Comparison of ENCODE assay signal across 9 cellular contexts in the genomic region with DNA sequence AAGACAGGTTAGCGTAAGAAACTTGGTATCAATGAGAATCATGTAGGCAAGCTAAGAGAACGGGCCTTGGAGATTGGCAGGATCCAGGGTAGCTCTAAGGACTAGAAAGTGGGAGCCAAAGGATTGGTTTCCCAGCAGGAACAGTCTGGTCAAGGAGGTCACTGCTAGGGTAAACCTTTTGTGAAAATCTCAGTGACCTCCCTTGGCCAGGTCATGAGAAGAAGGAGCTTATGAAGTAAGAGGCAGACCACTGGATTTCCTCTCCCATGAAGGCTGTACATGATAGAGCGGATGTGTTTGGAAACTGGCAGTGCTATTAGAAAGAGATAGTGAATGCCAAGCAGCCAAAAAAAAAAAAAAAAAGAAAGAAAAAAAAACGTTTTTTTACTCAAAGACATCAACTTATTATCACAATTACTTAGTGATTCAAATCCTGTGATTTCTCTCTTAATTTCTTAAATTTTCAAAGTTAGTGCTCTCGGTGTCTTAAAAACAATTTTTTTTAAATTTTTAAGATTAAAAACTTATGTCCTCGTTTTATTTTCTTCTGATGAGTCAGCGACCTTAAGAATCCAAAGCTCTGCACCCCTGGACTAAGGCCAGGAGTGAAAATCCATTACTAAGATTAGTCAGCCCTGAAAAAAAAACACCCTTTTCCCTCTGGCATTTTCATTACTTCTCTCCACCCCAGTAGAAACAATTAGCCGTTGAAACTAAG.
A peak's percentile ranks its signal among the peaks of the same experiment; 100 is the strongest.
DNase-seq lines count a peak whose midpoint lies in the region; ATAC-seq, FAIRE-seq and TF ChIP-seq lines count a peak whose summit lies in the region.
"Had no signal": no experiment of that assay in that cellular context is flagged by ENCODE, and none has a peak within 500 bp of the region (broad histone marks: within the 10 kb centered on the region; RNA-seq: fewer than 3 reads in every experiment).

No MANE protein-coding gene starts in this region.

- DNase-seq in IMR-90 = peak; percentile 95
- DNase-seq in bronchial epithelial cell (ENCODE audit: low read depth) = peak; percentile 90
- DNase-seq in left lung = no peak
- DNase-seq in transverse colon = no peak
- no peak for DNase-seq in NCI-H1694 treated with DMSO at 0.1 percent for 48 hours (lab: John Stamatoyannopoulos, UW)
- DNase-seq in posterior cingulate gyrus = no peak
- DNase-seq: Karpas-422 had no signal

- no peak for TF ChIP-seq EP300 in transverse colon (IDR thresholded peaks at IDR 0.05; ENCODE audit: low read depth)

- CTCF ChIA-PET in IMR-90 (lab: Yijun Ruan, JAX) = interaction anchor here (0.7 kb wide), 1 partner anchor 13 kb away, joined by 3 read pairs; no protein-coding TSS in a partner anchor

- peak overlapping the region; percentile 69 for H3K56ac ChIP-seq in IMR-90 (ENCODE audit: extremely low read depth, insufficient read depth, low read length)

- H3K79me1 ChIP-seq in IMR-90 (ENCODE audit: low read depth in 1 of 2, low read length in 2 of 2) = no peaks in the 10 kb centered on the region

- dilution Hi-C loops in IMR-90 (cut with HindIII; ENCODE audit: low sequenced_read_pairs, unreplicated experiment) = no loop called here

- peak overlapping the region; percentile 47 to 76 for H4K8ac ChIP-seq in IMR-90 (ENCODE audit: low read depth in 2 of 2, low read length in 2 of 2)

- no peak for TF ChIP-seq RAD21 in IMR-90 (IDR thresholded peaks at IDR 0.05; ENCODE audit: low read length)

- H3K18ac ChIP-seq in IMR-90 (ENCODE audit: low read depth, low read length) = peak overlapping the region; percentile 95

- peak overlapping the region; percentile 80 for H2BK120ac ChIP-seq in IMR-90 (ENCODE audit: low read depth, low read length)

- H3K36me3 ChIP-seq in IMR-90 (ENCODE audit: control insufficient read depth, insufficient read depth, low read length) (no peaks in the 10 kb centered on the region), bronchial epithelial cell (ENCODE audit: control insufficient read depth, insufficient read depth, low read length) (no peaks in the 10 kb centered on the region), left lung (no peaks in the 10 kb centered on the region), transverse colon (no peaks in the 10 kb centered on the region)

- H2AFZ ChIP-seq in IMR-90 (replicated peaks; ENCODE audit: low read length, poor library complexity) = peak overlapping the region; percentile 52

- H2AK9ac ChIP-seq in IMR-90 (replicated peaks; ENCODE audit: low read depth, low read length, poor library complexity) = peak overlapping the region; percentile 7

- peak overlapping the region; percentile 86 for H2BK15ac ChIP-seq in IMR-90 (ENCODE audit: low read depth, low read length)

- peak overlapping the region; percentile 58 for H2AK5ac ChIP-seq in IMR-90 (ENCODE audit: low read depth, low read length)

- in situ Hi-C loops in IMR-90 (cut with MboI; ENCODE audit: low sequenced_read_pairs) (no loop called here), transverse colon (cut with MboI; ENCODE audit: low pct_ligation_motif_present in 1 of 4, low pct_unique_long_range_greater_than_20kb in 1 of 4, low sequenced_read_pairs in 3 of 4) (no loop called here)

- no TSS peak for BruUV-seq in IMR-90 (replicated peaks; lab: Mats Ljungman, UMichigan)

- H2BK20ac ChIP-seq in IMR-90 (ENCODE audit: low read depth, low read length) = peak overlapping the region; percentile 84

- H3K4me3 ChIP-seq in IMR-90 (ENCODE audit: insufficient read depth, low read depth, low read length) (no peak overlapping the region), bronchial epithelial cell (ENCODE audit: low read depth, low read length) (no peak overlapping the region), left lung (no peak overlapping the region), transverse colon (no peak overlapping the region)

- intact Hi-C loops in IMR-90 (cut with micrococcal nuclease) = loop anchor here (1.0 kb wide), 1 partner anchor 20 kb away; no protein-coding TSS in a partner anchor
- intact Hi-C loops in left lung (cut with DNase I) = no loop called here
- intact Hi-C loops in transverse colon (cut with DNase I; ENCODE audit: low total_unique reads) = no loop called here
- intact Hi-C loops in posterior cingulate gyrus (cut with DNase I) = no loop called here

- no peak for TF ChIP-seq POLR2A in IMR-90 (IDR thresholded peaks at IDR 0.05; ENCODE audit: low read depth, low read length)
- TF ChIP-seq POLR2A in transverse colon (IDR thresholded peaks at IDR 0.05) = no peak

- WGBS in IMR-90 (ENCODE audit: extremely low coverage in 2 of 2, insufficient read length in 1 of 2), 2 experiments = 43% methylated on average over 3 of the region's 8 CpGs; no CpG with 5 or more reads in 1 of the 2 experiments
- 56 to 61% methylated on average over 8 of the region's 8 CpGs for WGBS in transverse colon (ENCODE audit: low coverage in 1 of 2), 2 donors

- H4K20me1 ChIP-seq in IMR-90 (ENCODE audit: insufficient read depth, low read length) = no peaks in the 10 kb centered on the region

- H3K23ac ChIP-seq in IMR-90 (ENCODE audit: low read depth, low read length) = peak overlapping the region; percentile 35

- peak overlapping the region; percentile 55; the same call in 1 of the 2 replicates for H3K9ac ChIP-seq in IMR-90 (ENCODE audit: low read depth, low read length)

- H3K4me1 ChIP-seq in IMR-90 (ENCODE audit: control insufficient read depth, insufficient read depth, low read length) = peaks cover 8% of the 10 kb centered on the region
- H3K4me1 ChIP-seq in left lung = peaks cover 0 to 11% of the 10 kb centered on the region in 2 donors
- H3K4me1 ChIP-seq in transverse colon = peaks cover 0 to 7% (median 3%) of the 10 kb centered on the region in 4 donors

- H3K9me3 ChIP-seq in IMR-90 (ENCODE audit: control insufficient read depth, insufficient read depth, low read length) (no peaks in the 10 kb centered on the region), left lung (no peaks in the 10 kb centered on the region), transverse colon (no peaks in the 10 kb centered on the region)

- H3K27ac ChIP-seq in IMR-90 (ENCODE audit: insufficient read depth, low read length) = peak overlapping the region; percentile 92
- peak overlapping the region; percentile 20 to 71 for H3K27ac ChIP-seq in left lung
- H3K27ac ChIP-seq in transverse colon = peak overlapping the region; percentile 59 to 73 (median 66)

- peaks cover 6% of the 10 kb centered on the region; the same call in 1 of the 2 replicates for H3K9me1 ChIP-seq in IMR-90 (ENCODE audit: insufficient read depth, low read length)

- H3K27me3 ChIP-seq in IMR-90 (ENCODE audit: control insufficient read depth, insufficient read depth, low read length) = no peaks in the 10 kb centered on the region
- no peaks in the 10 kb centered on the region for H3K27me3 ChIP-seq in bronchial epithelial cell (ENCODE audit: control insufficient read depth, insufficient read depth, low read length)
- H3K27me3 ChIP-seq in left lung = no peaks in the 10 kb centered on the region
- H3K27me3 ChIP-seq in transverse colon = no peaks in the 10 kb centered on the region

- peak overlapping the region; percentile 47 for H3K14ac ChIP-seq in IMR-90 (replicated peaks; ENCODE audit: low read depth, low read length)

- H3K4ac ChIP-seq in IMR-90 (ENCODE audit: low read depth, low read length) = peak overlapping the region; percentile 73

- H4K91ac ChIP-seq in IMR-90 (ENCODE audit: insufficient read depth, low read depth, low read length) = peak overlapping the region; percentile 89

- POLR2A ChIA-PET in IMR-90 (lab: Charles Lee; ENCODE audit: unreplicated experiment) = no interaction called here

- H3K4me2 ChIP-seq in IMR-90 (ENCODE audit: low read depth, low read length) = peak overlapping the region; percentile 66

- no peak for FAIRE-seq in bronchial epithelial cell (lab: Jason Lieb, UNC)

- ATAC-seq in IMR-90 (ENCODE audit: low read depth) (peak; percentile 81), left lung (peak; percentile 65), GM18502 (IDR thresholded peaks at IDR 0.05; ENCODE audit: poor library complexity, unreplicated experiment) (no peak), HG02884 (IDR thresholded peaks at IDR 0.05; ENCODE audit: unreplicated experiment) (no peak)

- H2BK5ac ChIP-seq in IMR-90 (ENCODE audit: low read depth, low read length, poor library complexity, severe bottlenecking) = peak overlapping the region; percentile 82

- H4K5ac ChIP-seq in IMR-90 (ENCODE audit: low read depth, low read length) = peak overlapping the region; percentile 77

- TF ChIP-seq CTCF in IMR-90 (conservative IDR thresholded peaks at IDR 0.05; ENCODE audit: low read depth, low read length) (no peak), bronchial epithelial cell (IDR thresholded peaks at IDR 0.05; ENCODE audit: insufficient read depth, low read length, severe bottlenecking) (no peak), left lung (IDR thresholded peaks at IDR 0.05) (no peak), transverse colon (IDR thresholded peaks at IDR 0.05) (no peak)

TF ChIP-seq in IMR-90, 13 proteins besides CTCF, POLR2A, EP300 and RAD21 (continues in another document):
- no peak for TF ChIP-seq SMC3 (IDR thresholded peaks at IDR 0.05; ENCODE audit: low read depth, low read length)
- TF ChIP-seq ELK1 (IDR thresholded peaks at IDR 0.05; ENCODE audit: borderline replicate concordance, low read depth, low read length) = no peak
- no peak for TF ChIP-seq RCOR1 (IDR thresholded peaks at IDR 0.05; ENCODE audit: insufficient replicate concordance, low read length)
- peak; percentile 75; the same call in 1 of the 2 replicates for TF ChIP-seq FOS (IDR thresholded peaks at IDR 0.05; ENCODE audit: low read depth, low read length)
- TF ChIP-seq CEBPB (IDR thresholded peaks at IDR 0.05; ENCODE audit: low read depth, low read length) = peak; percentile 33; the same call in 1 of the 2 replicates
- TF ChIP-seq NFE2L2 (IDR thresholded peaks at IDR 0.05; ENCODE audit: low read depth, low read length) = no peak
- TF ChIP-seq MXI1 (IDR thresholded peaks at IDR 0.05; ENCODE audit: borderline replicate concordance, low read depth, low read length) = no peak
- no peak for TF ChIP-seq USF2 (IDR thresholded peaks at IDR 0.05; ENCODE audit: low read depth, low read length)

Comparison
In these comparisons a context has a peak if more than half of its experiments do, and no peak if none do; other contexts are left out.
1. ATAC-seq: peak in IMR-90 (single experiment) and left lung (single experiment); none in GM18502 (single experiment) and HG02884 (single experiment).
2. DNase-seq: peak in IMR-90 (single experiment) and bronchial epithelial cell (single experiment); none in left lung (0 of 2), transverse colon (single experiment), NCI-H1694 treated with DMSO at 0.1 percent for 48 hours (single experiment) and posterior cingulate gyrus (0 of 10).
3. Peak in every context shown above with its lines, with median percentiles within 50 percentile points of each other: H3K27ac ChIP-seq.